Comparison of ENCODE assay signal across 13 cellular contexts in genomic region chr3:120850326-120851295, GRCh38.
DNase-seq lines count a peak whose midpoint lies in the region; ATAC-seq and TF ChIP-seq lines count a peak whose summit lies in the region.
"Had no signal": no experiment of that assay in that cellular context is flagged by ENCODE, and none has a peak within 500 bp of the region (broad histone marks: within the 10 kb centered on the region; RNA-seq: fewer than 3 reads in every experiment).

No MANE protein-coding gene starts in this region.

- TF ChIP-seq CTCF in GM13977 (IDR thresholded peaks at IDR 0.05; ENCODE audit: extremely low read depth, insufficient read depth, missing control alignments): no peak

- in situ Hi-C loops in GM13977 (cut with MboI; ENCODE audit: low pct_unique_long_range_greater_than_20kb, low sequenced_read_pairs, unreplicated experiment): no loop called here

- peak; percentile 97 for DNase-seq in DMS 273 (lab: John Stamatoyannopoulos, UW; ENCODE audit: unreplicated experiment)
- DNase-seq in NCI-H1436 treated with DMSO at 0.1 percent for 48 hours (lab: John Stamatoyannopoulos, UW): peak; percentile 71
- peak; percentile 57 for DNase-seq in RKO (ENCODE audit: low spot score)
- peak; percentile 35 for DNase-seq in medulla oblongata (ENCODE audit: extremely low spot score)
- no peak for DNase-seq in GM13977 (ENCODE audit: low spot score)
- no peak for DNase-seq in OCI-M2 (lab: John Stamatoyannopoulos, UW; ENCODE audit: unreplicated experiment)
- DNase-seq: GF-D8; Kasumi-1; Peyer's patch; stimulated activated naive CD8-positive, alpha-beta T cell treated with anti-CD3 and anti-CD28 coated beads, Interleukin-15, Interleukin-2, amounts not matched to agents 100 U/mL and 50 U/mL, for 24 hours had no signal

- ATAC-seq in GM21576 (IDR thresholded peaks at IDR 0.05; ENCODE audit: unreplicated experiment) (no peak), HG02759 (IDR thresholded peaks at IDR 0.05; ENCODE audit: unreplicated experiment) (no peak)
- ATAC-seq: activated CD4-positive, CD25-positive, alpha-beta regulatory T cell treated with anti-CD3 and anti-CD28 coated beads, Interleukin-2, amount 50 U/mL, for 24 hours; stimulated activated naive CD8-positive, alpha-beta T cell treated with anti-CD3 and anti-CD28 coated beads, Interleukin-15, Interleukin-2, amounts not matched to agents 100 U/mL and 50 U/mL, for 24 hours had no signal

Comparison
In these comparisons a context has a peak if more than half of its experiments do, and no peak if none do; other contexts are left out.
1. DNase-seq: peak in DMS 273 (single experiment), NCI-H1436 treated with DMSO at 0.1 percent for 48 hours (single experiment), RKO (single experiment) and medulla oblongata (single experiment); none in GM13977 (single experiment) and OCI-M2 (single experiment).